Comparison of ENCODE assay signal across 33 cellular contexts in genomic region chr1:50860256-50860655, GRCh38.
"Had no signal": no experiment of that assay in that cellular context is flagged by ENCODE, and none has a peak within 500 bp of the region (broad histone marks: within the 10 kb centered on the region; RNA-seq: fewer than 3 reads in every experiment).

No MANE protein-coding gene starts in this region.

- H3K27ac Mint-ChIP-seq: activated naive CD4-positive, alpha-beta T cell treated with anti-CD3 and anti-CD28 coated beads for 36 hours; activated naive CD4-positive, alpha-beta T cell treated with anti-CD3 and anti-CD28 coated beads, Interleukin-2, amount 10 ng/mL, durations not matched to agents 7 days and 5 days; activated naive CD4-positive, alpha-beta T cell treated with anti-CD3 and anti-CD28 coated beads, Interleukin-2, amount 50 U/mL, for 24 hours; activated naive CD4-positive, alpha-beta T cell treated with anti-CD3 and anti-CD28 coated beads, Interleukin-2, amount 50 U/mL, for 72 hours; activated naive CD8-positive, alpha-beta T cell; activated naive CD8-positive, alpha-beta T cell treated with anti-CD3 and anti-CD28 coated beads for 36 hours; activated naive CD8-positive, alpha-beta T cell treated with anti-CD3 and anti-CD28 coated beads, Interleukin-2, amount 10 ng/mL, durations not matched to agents 7 days and 5 days; activated naive CD8-positive, alpha-beta T cell treated with anti-CD3 and anti-CD28 coated beads, Interleukin-2, amount 50 U/mL, for 24 hours; activated T-helper 1 cell treated with anti-CD3 and anti-CD28 coated beads, Interleukin-12 subunit alpha, Interleukin-12 subunit beta, Interleukin-2, Interleukin-4 antibody, amounts not matched to agents 30 ng/mL and 10 ng/mL and 1 ng/mL, durations not matched to agents 14 hours and 24 hours and 36 hours; activated T-helper 17 cell treated with anti-CD3 and anti-CD28 coated beads, Interleukin-2, amount 50 U/mL, for 72 hours; activated T-helper 2 cell treated with anti-CD3 and anti-CD28 coated beads, Interferon-gamma antibody, Interleukin-2, Interleukin-4, amounts not matched to agents 10 μg/mL and 5 μg/mL and 100 μg/mL, durations not matched to agents 14 hours and 24 hours and 36 hours; brain had no signal

- H3K4me1 Mint-ChIP-seq: activated naive CD4-positive, alpha-beta T cell treated with anti-CD3 and anti-CD28 coated beads, Interleukin-2, amount 10 ng/mL, durations not matched to agents 7 days and 5 days; brain had no signal

- ATAC-seq: activated naive CD4-positive, alpha-beta T cell treated with anti-CD3 and anti-CD28 coated beads, Interleukin-2, amount 50 U/mL, for 72 hours; activated naive CD8-positive, alpha-beta T cell treated with anti-CD3 and anti-CD28 coated beads, Interleukin-2, amount 50 U/mL, for 24 hours; activated T-cell treated with anti-CD3 and anti-CD28 coated beads, Interleukin-2, amount 50 U/mL, for 4 hours; activated T-helper 17 cell treated with anti-CD3 and anti-CD28 coated beads, Interleukin-2, amount 50 U/mL, for 72 hours; body of pancreas had no signal

- H3K4me3 Mint-ChIP-seq: activated naive CD4-positive, alpha-beta T cell treated with anti-CD3 and anti-CD28 coated beads for 36 hours; activated naive CD4-positive, alpha-beta T cell treated with anti-CD3 and anti-CD28 coated beads, Interleukin-2, amount 10 ng/mL, durations not matched to agents 7 days and 5 days; activated naive CD4-positive, alpha-beta T cell treated with anti-CD3 and anti-CD28 coated beads, Interleukin-2, amount 50 U/mL, for 24 hours; activated naive CD8-positive, alpha-beta T cell; activated naive CD8-positive, alpha-beta T cell treated with anti-CD3 and anti-CD28 coated beads for 36 hours; activated naive CD8-positive, alpha-beta T cell treated with anti-CD3 and anti-CD28 coated beads, Interleukin-2, amount 10 ng/mL, durations not matched to agents 7 days and 5 days; activated naive CD8-positive, alpha-beta T cell treated with anti-CD3 and anti-CD28 coated beads, Interleukin-2, amount 50 U/mL, for 24 hours; activated T-cell treated with anti-CD3 and anti-CD28 coated beads, Interleukin-2, amount 50 U/mL, for 4 hours; activated T-helper 1 cell treated with anti-CD3 and anti-CD28 coated beads, Interleukin-12 subunit alpha, Interleukin-12 subunit beta, Interleukin-2, Interleukin-4 antibody, amounts not matched to agents 30 ng/mL and 10 ng/mL and 1 ng/mL, durations not matched to agents 14 hours and 24 hours and 36 hours; activated T-helper 17 cell treated with anti-CD3 and anti-CD28 coated beads, Interleukin-2, amount 50 U/mL, for 72 hours; brain; central memory CD8-positive, alpha-beta T cell had no signal

- DNase-seq: activated effector memory CD4-positive, alpha-beta T cell treated with anti-CD3 and anti-CD28 coated beads, Interleukin-2, amount 50 U/mL, for 16 hours; activated effector memory CD4-positive, alpha-beta T cell treated with Interleukin-2 at 50 U/mL for 16 hours; activated gamma-delta T cell; activated gamma-delta T cell treated with Interleukin-2 at 50 U/mL for 16 hours; activated naive CD4-positive, alpha-beta T cell; activated naive CD4-positive, alpha-beta T cell treated with anti-CD3 and anti-CD28 coated beads for 36 hours; activated naive CD4-positive, alpha-beta T cell treated with anti-CD3 and anti-CD28 coated beads, Interleukin-2, amount 10 ng/mL, durations not matched to agents 7 days and 5 days; activated naive CD4-positive, alpha-beta T cell treated with anti-CD3 and anti-CD28 coated beads, Interleukin-2, amount 50 U/mL, for 16 hours; activated naive CD4-positive, alpha-beta T cell treated with Interleukin-2 at 50 U/mL for 16 hours; activated naive CD8-positive, alpha-beta T cell treated with anti-CD3 and anti-CD28 coated beads for 36 hours; activated naive CD8-positive, alpha-beta T cell treated with anti-CD3 and anti-CD28 coated beads, Interleukin-2, amount 10 ng/mL, durations not matched to agents 7 days and 5 days; activated naive CD8-positive, alpha-beta T cell treated with anti-CD3 and anti-CD28 coated beads, Interleukin-2, amount 50 U/mL, for 24 hours; activated T-cell treated with anti-CD3 and anti-CD28 coated beads, Interleukin-2, amount 50 U/mL, for 1 hour; activated T-cell treated with anti-CD3 and anti-CD28 coated beads, Interleukin-2, amount 50 U/mL, for 4 hours; activated T-cell treated with anti-CD3 and anti-CD28 coated beads, Interleukin-2, amount 50 U/mL, for 48 hours; adrenal gland; amniotic stem cell; amygdala; anterior cingulate cortex; aorta; body of pancreas; brain microvascular endothelial cell; caudate nucleus; central memory CD4-positive, alpha-beta T cell; cerebellar nuclear complex had no signal

- H3K27me3 Mint-ChIP-seq: activated naive CD4-positive, alpha-beta T cell treated with anti-CD3 and anti-CD28 coated beads, Interleukin-2, amount 10 ng/mL, durations not matched to agents 7 days and 5 days; activated naive CD4-positive, alpha-beta T cell treated with anti-CD3 and anti-CD28 coated beads, Interleukin-2, amount 50 U/mL, for 24 hours; activated naive CD8-positive, alpha-beta T cell; activated naive CD8-positive, alpha-beta T cell treated with anti-CD3 and anti-CD28 coated beads for 36 hours; activated naive CD8-positive, alpha-beta T cell treated with anti-CD3 and anti-CD28 coated beads, Interleukin-2, amount 10 ng/mL, durations not matched to agents 7 days and 5 days; activated naive CD8-positive, alpha-beta T cell treated with anti-CD3 and anti-CD28 coated beads, Interleukin-2, amount 50 U/mL, for 24 hours; activated T-helper 17 cell treated with anti-CD3 and anti-CD28 coated beads, Interleukin-2, amount 50 U/mL, for 72 hours; brain; central memory CD8-positive, alpha-beta T cell had no signal
